24 cellular contexts compared by ENCODE assay signal in the genomic region with DNA sequence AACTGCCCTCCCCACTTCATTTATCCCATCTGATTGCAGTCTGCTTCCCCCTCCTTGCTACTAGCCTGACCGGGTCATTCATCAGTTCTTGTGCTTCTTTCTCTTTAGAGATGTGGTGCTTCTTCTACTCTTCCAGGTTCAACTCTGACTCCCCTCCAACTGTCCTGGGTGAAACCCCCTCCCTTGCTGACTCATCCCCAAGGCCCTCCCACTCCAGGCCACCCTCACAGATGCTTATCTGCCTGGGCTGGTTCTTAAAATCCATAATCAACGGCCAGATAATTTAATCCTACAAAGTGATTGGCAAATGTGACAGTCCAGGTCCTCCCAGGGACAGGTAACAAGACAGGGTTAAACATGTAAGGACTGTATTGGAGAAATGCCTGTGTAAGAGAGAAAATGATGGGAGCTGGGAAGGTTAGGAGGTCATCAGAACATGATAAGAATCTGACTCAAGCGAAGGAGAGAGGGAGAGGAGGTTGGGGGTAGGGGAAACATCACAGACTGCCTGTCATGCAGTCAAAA.
"Had no signal": no experiment of that assay in that cellular context is flagged by ENCODE, and none has a peak within 500 bp of the region (broad histone marks: within the 10 kb centered on the region; RNA-seq: fewer than 3 reads in every experiment).

No MANE protein-coding gene starts in this region.

- ATAC-seq: activated CD4-positive, alpha-beta T cell treated with anti-CD3 and anti-CD28 coated beads for 36 hours; activated CD8-positive, alpha-beta memory T cell treated with anti-CD3 and anti-CD28 coated beads, Interleukin-2, amount 10 ng/mL, durations not matched to agents 7 days and 5 days; activated CD8-positive, alpha-beta T cell treated with anti-CD3 and anti-CD28 coated beads, Interleukin-2, amount 10 ng/mL, durations not matched to agents 7 days and 5 days; gastrocnemius medialis; left cardiac atrium; left ventricle myocardium superior; naive thymus-derived CD8-positive, alpha-beta T cell; right cardiac atrium; T-cell; upper lobe of right lung had no signal

- H3K27me3 ChIP-seq: cardiac muscle cell, colonic mucosa, dorsolateral prefrontal cortex, gastrocnemius medialis, upper lobe of right lung had no signal

- H3K27ac ChIP-seq: cardiac muscle cell, colonic mucosa, dorsolateral prefrontal cortex, gastrocnemius medialis, thoracic aorta, upper lobe of right lung had no signal

- H3K4me1 ChIP-seq: colonic mucosa, gastrocnemius medialis, upper lobe of right lung had no signal

- H3K36me3 ChIP-seq: cardiac muscle cell, colonic mucosa, gastrocnemius medialis, thoracic aorta, upper lobe of right lung had no signal

- H3K9me3 ChIP-seq: colonic mucosa, gastrocnemius medialis, thoracic aorta, upper lobe of right lung had no signal

- H3K4me3 ChIP-seq: cardiac muscle cell, colonic mucosa, dorsolateral prefrontal cortex, gastrocnemius medialis, thoracic aorta, upper lobe of right lung had no signal

- DNase-seq: activated CD4-positive, alpha-beta T cell treated with anti-CD3 and anti-CD28 coated beads for 36 hours; activated CD4-positive, CD25-positive, alpha-beta regulatory T cell; activated CD8-positive, alpha-beta memory T cell treated with anti-CD3 and anti-CD28 coated beads, Interleukin-2, amount 10 ng/mL, durations not matched to agents 7 days and 5 days; activated CD8-positive, alpha-beta T cell treated with anti-CD3 and anti-CD28 coated beads, Interleukin-2, amount 10 ng/mL, durations not matched to agents 7 days and 5 days; activated T-cell treated with anti-CD3 and anti-CD28 coated beads, Interleukin-2, amount 50 U/mL, for 48 hours; anterior cingulate cortex; cerebellar nuclear complex; colonic mucosa; dorsolateral prefrontal cortex; effector memory CD4-positive, alpha-beta T cell; gastrocnemius medialis; glutamatergic neuron; left cardiac atrium; left ventricle myocardium superior; naive thymus-derived CD8-positive, alpha-beta T cell; posterior cingulate gyrus; right cardiac atrium; stimulated activated CD4-positive, alpha-beta T cell treated with anti-CD3 and anti-CD28 coated beads, Interleukin-15, amount 100 ng/mL, for 24 hours; stimulated activated CD4-positive, alpha-beta T cell treated with anti-CD3 and anti-CD28 coated beads, Interleukin-2, amount 100 ng/mL, for 24 hours; stimulated activated naive CD4-positive, alpha-beta T cell treated with Interleukin-2 at 50 U/mL for 16 hours; T-cell; upper lobe of right lung had no signal
